ENCODE assay signal across 19 cellular contexts in genomic region chr11:63931045-63931444, GRCh38. TPM values are rescaled to one million over a fixed set of nuclear protein-coding genes. Genes with fewer than 3 reads are reported as not detected.
"Had no signal": no experiment of that assay in that cellular context is flagged by ENCODE, and none has a peak within 500 bp of the region (broad histone marks: within the 10 kb centered on the region; RNA-seq: fewer than 3 reads in every experiment).

No MANE protein-coding gene starts in this region.

- H3K36me3 Mint-ChIP-seq: activated naive CD8-positive, alpha-beta T cell treated with anti-CD3 and anti-CD28 coated beads for 36 hours; natural killer cell; stimulated activated effector memory CD8-positive, alpha-beta T cell treated with anti-CD3 and anti-CD28 coated beads, Interleukin-12 subunit alpha, Interleukin-12 subunit beta, amount 100 ng/mL, for 72 hours had no signal

- H3K4me3 Mint-ChIP-seq: activated naive CD8-positive, alpha-beta T cell treated with anti-CD3 and anti-CD28 coated beads for 36 hours; natural killer cell; stimulated activated effector memory CD8-positive, alpha-beta T cell treated with anti-CD3 and anti-CD28 coated beads, Interleukin-12 subunit alpha, Interleukin-12 subunit beta, amount 100 ng/mL, for 72 hours had no signal

- H3K9me3 ChIP-seq: right lobe of liver, stomach, suprapubic skin, tibial nerve had no signal

- H3K4me1 ChIP-seq: right lobe of liver, stomach, suprapubic skin, tibial nerve had no signal

- H3K27ac Mint-ChIP-seq: activated naive CD8-positive, alpha-beta T cell treated with anti-CD3 and anti-CD28 coated beads for 36 hours; natural killer cell; stimulated activated effector memory CD8-positive, alpha-beta T cell treated with anti-CD3 and anti-CD28 coated beads, Interleukin-12 subunit alpha, Interleukin-12 subunit beta, amount 100 ng/mL, for 72 hours had no signal

- H3K4me1 Mint-ChIP-seq: activated naive CD8-positive, alpha-beta T cell treated with anti-CD3 and anti-CD28 coated beads for 36 hours; natural killer cell; stimulated activated effector memory CD8-positive, alpha-beta T cell treated with anti-CD3 and anti-CD28 coated beads, Interleukin-12 subunit alpha, Interleukin-12 subunit beta, amount 100 ng/mL, for 72 hours had no signal

- H3K4me3 ChIP-seq: right lobe of liver, skin epidermis, stomach, suprapubic skin, tibial nerve had no signal

- DNase-seq: activated CD4-positive, alpha-beta T cell treated with anti-CD3 and anti-CD28 coated beads, Interleukin-2, amount 50 U/mL, for 48 hours; activated naive CD4-positive, alpha-beta T cell treated with Interleukin-2 at 50 U/mL for 16 hours; activated naive CD8-positive, alpha-beta T cell treated with anti-CD3 and anti-CD28 coated beads for 36 hours; activated T-cell treated with anti-CD3 and anti-CD28 coated beads, Interleukin-2, amount 50 U/mL, for 48 hours; cerebellar nuclear complex; hippocampal formation; left ventricle myocardium superior; mammary epithelial cell; midbrain; natural killer cell; right lobe of liver; stimulated activated CD4-positive, alpha-beta T cell treated with anti-CD3 and anti-CD28 coated beads, Interleukin-2, amount 100 ng/mL, for 24 hours; stomach; T-helper 9 cell had no signal

- H3K36me3 ChIP-seq: right lobe of liver, stomach, suprapubic skin, tibial nerve had no signal

- H3K27me3 ChIP-seq: right lobe of liver, stomach, suprapubic skin, tibial nerve had no signal

- H3K27ac ChIP-seq: right lobe of liver, skin epidermis, stomach, suprapubic skin, tibial nerve had no signal

- H3K9me3 Mint-ChIP-seq: activated naive CD8-positive, alpha-beta T cell treated with anti-CD3 and anti-CD28 coated beads for 36 hours; natural killer cell; stimulated activated effector memory CD8-positive, alpha-beta T cell treated with anti-CD3 and anti-CD28 coated beads, Interleukin-12 subunit alpha, Interleukin-12 subunit beta, amount 100 ng/mL, for 72 hours had no signal

- H3K27me3 Mint-ChIP-seq: activated naive CD8-positive, alpha-beta T cell treated with anti-CD3 and anti-CD28 coated beads for 36 hours had no signal

RNA-seq across cellular contexts. Expression of gene RCOR2, which starts 14.1 kb away (rescaled TPM):
- total RNA-seq: natural killer cell; T-helper 1 cell treated with Interleukin-12 subunit alpha and Interleukin-12 subunit beta and Interleukin-4 antibody, amounts not matched to agents 30 ng/mL and 1 ng/mL, for 36 hours had no signal
